In the genomic region with DNA sequence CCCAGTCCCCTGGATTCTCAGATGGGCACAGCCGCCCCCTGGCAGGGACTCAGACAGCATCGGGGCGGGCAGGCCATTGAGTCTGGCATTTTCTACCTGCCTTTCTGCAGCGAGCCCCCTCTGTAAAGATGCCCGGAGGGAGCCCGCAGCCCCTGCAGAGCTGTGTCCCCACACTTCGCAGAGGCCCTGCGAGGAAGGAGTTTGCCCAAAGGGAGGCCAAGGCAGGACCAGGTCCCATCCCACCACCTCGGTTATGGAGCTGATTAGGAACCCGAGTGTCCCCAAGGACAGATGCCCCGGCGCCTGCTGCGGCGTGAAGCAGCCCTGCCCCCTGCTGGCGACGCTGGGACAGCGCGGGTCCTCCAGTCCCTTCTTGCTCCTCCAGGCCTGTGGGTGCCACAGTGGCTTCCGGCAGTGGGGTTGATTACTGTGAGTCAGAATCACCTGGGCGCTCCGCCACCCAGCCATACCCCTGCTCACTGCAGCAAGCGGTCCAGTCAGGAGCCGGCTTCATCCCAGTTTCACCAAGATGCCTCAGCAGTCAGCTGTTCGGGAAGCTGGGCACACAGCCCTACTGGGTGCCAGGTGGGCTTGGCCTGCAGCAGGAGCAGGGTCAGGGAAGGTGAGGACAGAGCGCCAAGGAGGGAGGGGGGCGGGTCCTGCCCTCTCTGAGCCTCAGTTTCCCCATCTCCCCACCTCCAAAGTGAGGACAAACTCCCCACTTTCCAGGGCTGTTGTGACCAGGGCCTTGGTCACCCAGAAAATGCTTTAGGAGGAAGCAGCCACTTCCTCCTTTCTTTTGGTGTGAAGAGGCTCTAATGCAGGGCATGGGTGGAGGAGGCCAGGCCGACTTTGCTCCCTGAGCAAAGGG, we compare ENCODE assay signal across 8 cellular contexts.
A peak's percentile ranks its signal among the peaks of the same experiment; 100 is the strongest.
DNase-seq lines count a peak whose midpoint lies in the region; ATAC-seq and TF ChIP-seq lines count a peak whose summit lies in the region.

No MANE protein-coding gene starts in this region.

- intact Hi-C loops in CD8-positive, alpha-beta T cell (cut with DNase I, micrococcal nuclease) = loop anchor here (1.0 to 5.0 kb wide), 7 partner anchors 51 to 376 kb away; partner anchors contain the start of genes BRD3 (in 1 of the 2) and RXRA (in 1 of the 2)

- H3K27ac ChIP-seq in CD8-positive, alpha-beta T cell (ENCODE audit: low read depth, low read length) = no peak overlapping the region
- no peak overlapping the region for H3K27ac ChIP-seq in KMS-11
- peak overlapping the region; percentile 84 for H3K27ac ChIP-seq in RWPE1

- H4K20me1 ChIP-seq in KMS-11 (ENCODE audit: insufficient read depth) = no peaks in the 10 kb centered on the region

- H2AFZ ChIP-seq in KMS-11 (ENCODE audit: low read depth) = no peak overlapping the region

- no peak overlapping the region for H3K4me3 ChIP-seq in CD8-positive, alpha-beta T cell (ENCODE audit: low read depth, low read length)
- H3K4me3 ChIP-seq in KMS-11 (IDR thresholded peaks at IDR 0.05; ENCODE audit: insufficient read depth, low read depth, low read length) = no peak overlapping the region
- H3K4me3 ChIP-seq in fibroblast of mammary gland (ENCODE audit: control insufficient read depth, low read depth, low read length) = no peak overlapping the region

- H3K9ac ChIP-seq in KMS-11 = no peak overlapping the region

- DNase-seq in CD8-positive, alpha-beta T cell = peak; percentile 70 to 93 (median 88)
- peak; percentile 99 for DNase-seq in RWPE1 (ENCODE audit: low spot score)
- DNase-seq in activated T-helper 1 cell treated with anti-CD3 and anti-CD28 coated beads, Interleukin-2, amount 50 U/mL, for 16 hours (ENCODE audit: low read depth in 1 of 2, low spot score in 1 of 2) = peak; percentile 74 to 78
- DNase-seq in fibroblast of mammary gland (ENCODE audit: low read depth) = peak; percentile 87
- DNase-seq in neural crest cell (ENCODE audit: low read depth, low spot score) = peak; percentile 74
- peak; percentile 84 for DNase-seq in stimulated activated naive CD4-positive, alpha-beta T cell treated with Interleukin-2 at 50 U/mL for 16 hours (lab: John Stamatoyannopoulos, UW)

- peak; percentile 99 for ATAC-seq in CD8-positive, alpha-beta T cell
- peak; percentile 81 for ATAC-seq in GM21381 (IDR thresholded peaks at IDR 0.05; ENCODE audit: unreplicated experiment)

- H3K9me3 Mint-ChIP-seq in CD8-positive, alpha-beta T cell = no peaks in the 10 kb centered on the region
- no peaks in the 10 kb centered on the region for H3K9me3 Mint-ChIP-seq in neural crest cell

- peak overlapping the region; percentile 67 for H3K27ac Mint-ChIP-seq in CD8-positive, alpha-beta T cell
- no peak overlapping the region for H3K27ac Mint-ChIP-seq in neural crest cell (ENCODE audit: unreplicated experiment)

- peaks cover 12% of the 10 kb centered on the region for H3K4me1 Mint-ChIP-seq in CD8-positive, alpha-beta T cell (ENCODE audit: low read depth)
- peaks cover 8% of the 10 kb centered on the region for H3K4me1 Mint-ChIP-seq in neural crest cell

- H3K4me2 ChIP-seq in KMS-11 = peak overlapping the region; percentile 26; the same call in 1 of the 2 replicates

- CTCF ChIA-PET in CD8-positive, alpha-beta T cell (lab: Charles Lee) = interaction anchor here (0.6 to 3.0 kb wide), 40 partner anchors 10 to 319 kb away, joined by 3 to 71 read pairs (median 5); partner anchors contain the start of gene RNU6ATAC
- CTCF ChIA-PET in RWPE1 (lab: Yijun Ruan, JAX) = interaction anchor here (0.5 to 3.0 kb wide), 62 partner anchors 8 to 304 kb away, joined by 3 to 65 read pairs (median 4); partner anchors contain the start of gene RNU6ATAC

- H3K27me3 ChIP-seq in CD8-positive, alpha-beta T cell (ENCODE audit: insufficient read depth, low read length) = peaks cover 8% of the 10 kb centered on the region
- peaks cover 3% of the 10 kb centered on the region; the same call in 1 of the 2 replicates for H3K27me3 ChIP-seq in KMS-11 (ENCODE audit: insufficient read depth, low read depth)

- POLR2A ChIA-PET in CD8-positive, alpha-beta T cell (lab: Charles Lee) = interaction anchor here (1.0 to 1.3 kb wide), 3 partner anchors 13 to 273 kb away, joined by 3 to 5 read pairs (median 5); no protein-coding TSS in a partner anchor
- POLR2A ChIA-PET in RWPE1 (lab: Yijun Ruan, JAX; ENCODE audit: low non-redundant PET) = no interaction called here

- H3K27me3 Mint-ChIP-seq in CD8-positive, alpha-beta T cell (ENCODE audit: low read depth) = peaks cover 4% of the 10 kb centered on the region
- peaks cover 8% of the 10 kb centered on the region for H3K27me3 Mint-ChIP-seq in neural crest cell (ENCODE audit: low read depth)

- peak; percentile 91 for TF ChIP-seq CTCF in CD8-positive, alpha-beta T cell (IDR thresholded peaks at IDR 0.05)
- peak; percentile 92 for TF ChIP-seq CTCF in KMS-11 (conservative IDR thresholded peaks at IDR 0.05; ENCODE audit: low read depth, low read length)
- peak; percentile 100 for TF ChIP-seq CTCF in RWPE1 (conservative IDR thresholded peaks at IDR 0.05; ENCODE audit: low read depth)
- TF ChIP-seq CTCF in fibroblast of mammary gland (conservative IDR thresholded peaks at IDR 0.05; ENCODE audit: control insufficient read depth, insufficient read depth, low read depth, low read length) = peak; percentile 88
- TF ChIP-seq CTCF in neural crest cell (conservative IDR thresholded peaks at IDR 0.05) = peak; percentile 99

- H3K4me3 Mint-ChIP-seq in CD8-positive, alpha-beta T cell = no peak overlapping the region
- H3K4me3 Mint-ChIP-seq in neural crest cell = peak overlapping the region; percentile 38

- H3K4me1 ChIP-seq in CD8-positive, alpha-beta T cell (ENCODE audit: insufficient read depth, low read length) = peaks cover 12% of the 10 kb centered on the region
- H3K4me1 ChIP-seq in KMS-11 (ENCODE audit: low read depth, poor library complexity, severe bottlenecking) = peaks cover 14% of the 10 kb centered on the region

- H3K36me3 ChIP-seq in CD8-positive, alpha-beta T cell (ENCODE audit: insufficient read depth, low read length) = no peaks in the 10 kb centered on the region
- H3K36me3 ChIP-seq in KMS-11 (ENCODE audit: insufficient read depth) = no peaks in the 10 kb centered on the region

- H3K79me2 ChIP-seq in KMS-11 (ENCODE audit: insufficient read depth, low read depth) = no peaks in the 10 kb centered on the region

- H3K9me3 ChIP-seq in CD8-positive, alpha-beta T cell (ENCODE audit: low read length) = no peaks in the 10 kb centered on the region

- no peaks in the 10 kb centered on the region for H3K36me3 Mint-ChIP-seq in CD8-positive, alpha-beta T cell
- no peaks in the 10 kb centered on the region for H3K36me3 Mint-ChIP-seq in neural crest cell (ENCODE audit: low read depth)
